In the genomic region with DNA sequence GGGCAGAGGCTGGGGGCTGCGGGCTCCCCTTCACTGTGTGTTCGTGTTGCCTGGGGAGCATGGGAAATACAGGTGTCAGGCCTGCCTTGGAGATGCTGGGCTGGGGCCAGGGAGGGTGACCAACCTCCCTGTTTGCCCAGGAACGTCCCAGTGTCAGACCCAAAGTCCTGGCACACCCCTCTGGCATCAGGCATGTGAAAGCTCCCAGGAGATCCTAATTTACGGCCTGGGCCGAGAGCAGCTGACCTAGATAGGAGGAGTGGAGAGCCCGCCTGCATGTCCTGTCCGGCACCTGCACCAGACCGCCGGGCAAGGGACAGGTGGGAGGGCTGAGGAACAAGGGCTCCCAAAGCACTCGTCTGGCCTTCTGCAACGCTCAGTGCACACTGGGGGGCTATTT, we compare ENCODE assay signal across 24 cellular contexts.
"Had no signal": no experiment of that assay in that cellular context is flagged by ENCODE, and none has a peak within 500 bp of the region (broad histone marks: within the 10 kb centered on the region; RNA-seq: fewer than 3 reads in every experiment).

No MANE protein-coding gene starts in this region.

- H3K36me3 ChIP-seq: esophagus squamous epithelium, gastroesophageal sphincter, left ventricle myocardium inferior, lower lobe of right lung, neural progenitor cell, pancreas, prostate gland, sigmoid colon, transverse colon had no signal

- DNase-seq: central memory CD4-positive, alpha-beta T cell; effector memory CD8-positive, alpha-beta T cell; esophagus squamous epithelium; foreskin fibroblast; glutamatergic neuron; immature natural killer cell; left cardiac atrium; left ventricle myocardium inferior; lower lobe of right lung; midbrain; occipital lobe; pancreas; retina; sigmoid colon; stimulated activated CD4-positive, alpha-beta T cell treated with anti-CD3 and anti-CD28 coated beads, Interleukin-2, amount 100 ng/mL, for 24 hours; stimulated activated CD4-positive, alpha-beta T cell treated with anti-CD3 and anti-CD28 coated beads, Interleukin-4, amount 100 ng/mL, for 4 hours; stimulated activated naive B cell treated with anti-CD40 and anti-IgM and Interleukin-4, amounts not matched to agents 10 μg/mL and 1 μg/mL and 100 μg/mL, for 72 hours; transverse colon had no signal

- H3K4me1 ChIP-seq: prostate gland, sigmoid colon, transverse colon had no signal

- H3K4me2 ChIP-seq: neural progenitor cell had no signal

- H3K27ac ChIP-seq: epithelial cell of prostate, left ventricle myocardium inferior, neural progenitor cell, pancreas, prostate gland, sigmoid colon, transverse colon had no signal

- H3K9me3 ChIP-seq: esophagus squamous epithelium, left ventricle myocardium inferior, lower lobe of right lung, pancreas, prostate gland, sigmoid colon, transverse colon had no signal

- ATAC-seq: effector memory CD8-positive, alpha-beta T cell; gastroesophageal sphincter; left cardiac atrium; lower lobe of right lung; natural killer cell treated with Interleukin-12 subunit alpha and Interleukin-12 subunit beta and Interleukin-15 and Interleukin-18, amount 100 ng/mL, for 72 hours; pancreas; stimulated activated naive B cell treated with anti-CD40 and anti-IgM and Interleukin-4, amounts not matched to agents 10 μg/mL and 1 μg/mL and 100 μg/mL, for 72 hours had no signal

- H3K27me3 ChIP-seq: gastroesophageal sphincter, neural progenitor cell, pancreas, sigmoid colon, transverse colon had no signal

- H2AFZ ChIP-seq: neural progenitor cell had no signal

- H3K9ac ChIP-seq: neural progenitor cell had no signal

- H3K4me3 ChIP-seq: esophagus squamous epithelium, gastroesophageal sphincter, left ventricle myocardium inferior, lower lobe of right lung, neural progenitor cell, pancreas, prostate gland, sigmoid colon, skin epidermis, transverse colon had no signal
